In the genomic region with DNA sequence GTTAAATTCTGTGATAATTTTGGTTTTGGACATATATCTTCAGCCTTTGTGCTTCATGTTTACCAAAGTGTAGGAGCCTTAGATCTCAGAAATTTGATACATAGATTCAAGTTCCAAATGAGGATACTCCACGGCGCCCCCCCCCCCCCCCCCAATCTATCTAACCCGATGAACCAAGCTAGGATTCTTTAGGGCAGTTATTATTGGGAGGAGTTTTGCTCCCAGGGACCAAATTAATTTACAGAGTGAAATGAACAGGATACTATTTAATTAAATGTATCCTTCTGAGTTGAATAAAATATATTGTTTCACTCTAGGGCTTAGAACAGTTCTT, we compare ENCODE assay signal across 9 cellular contexts. TPM values are rescaled to one million over a fixed set of nuclear protein-coding genes. Genes with fewer than 3 reads are reported as not detected.
DNase-seq lines count a peak whose midpoint lies in the region; ATAC-seq, FAIRE-seq and TF ChIP-seq lines count a peak whose summit lies in the region.
"Had no signal": no experiment of that assay in that cellular context is flagged by ENCODE, and none has a peak within 500 bp of the region (broad histone marks: within the 10 kb centered on the region; RNA-seq: fewer than 3 reads in every experiment).

No MANE protein-coding gene starts in this region.

- peak overlapping the region; percentile 84 for H3K4me3 ChIP-seq in HUES6 (ENCODE audit: low read depth, low read length)
- peak overlapping the region; percentile 30 for H3K4me3 ChIP-seq in K562
- no peak overlapping the region for H3K4me3 ChIP-seq in aorta (ENCODE audit: low read length in 2 of 2)

- H3K4me3 Mint-ChIP-seq in CD14-positive monocyte (no peak overlapping the region), natural killer cell (peak overlapping the region; percentile 85)

- TF ChIP-seq EP300 in K562 (IDR thresholded peaks at IDR 0.05; ENCODE audit: low read length), result no peak

- peaks cover 55% of the 10 kb centered on the region for H3K4me1 Mint-ChIP-seq in CD14-positive monocyte
- H3K4me1 Mint-ChIP-seq in natural killer cell, result peaks cover 55 to 69% of the 10 kb centered on the region in 2 donors

- no CpG with 5 or more reads among the region's 3 CpGs for WGBS in K562 (ENCODE audit: insufficient coverage, low coverage, missing lambda C conversion rate)
- 57 to 61% methylated on average over 3 of the region's 3 CpGs for WGBS in aorta, 2 donors

- TF ChIP-seq POLR2A in K562 (conservative IDR thresholded peaks at IDR 0.05), result no peak

- H3K36me3 Mint-ChIP-seq in CD14-positive monocyte (no peaks in the 10 kb centered on the region), natural killer cell (no peaks in the 10 kb centered on the region)

- H2AFZ ChIP-seq in K562 (ENCODE audit: low read depth, low read length), result no peak overlapping the region

- H3K4me1 ChIP-seq in HUES6 (ENCODE audit: control insufficient read depth, insufficient read depth, low read length), result peaks cover 25% of the 10 kb centered on the region
- H3K4me1 ChIP-seq in K562 (replicated peaks in 1 of 2; ENCODE audit: control insufficient read depth in 2 of 2, insufficient read depth in 2 of 2, low read length in 2 of 2), result peaks cover 7 to 14% of the 10 kb centered on the region in 2 experiments; a peak in 4 of 5 replicates
- H3K4me1 ChIP-seq in aorta (ENCODE audit: control insufficient read depth in 1 of 2, insufficient read depth in 2 of 2, low read length in 2 of 2), result peaks cover 0 to 2% of the 10 kb centered on the region in 2 donors

- H3K36me3 ChIP-seq in HUES6 (ENCODE audit: control insufficient read depth, insufficient read depth, low read length) (no peaks in the 10 kb centered on the region), K562 (ENCODE audit: control insufficient read depth, insufficient read depth, low read length) (no peaks in the 10 kb centered on the region), aorta (ENCODE audit: control insufficient read depth in 1 of 2, insufficient read depth in 2 of 2, low read length in 1 of 2) (no peaks in the 10 kb centered on the region)

- 0 out of 2 replicates have a peak, but pooled peaks cover 4% of the 10 kb centered on the region for H4K20me1 ChIP-seq in K562 (replicated peaks; ENCODE audit: control insufficient read depth, insufficient read depth, low read length)

- no TSS peak for BruUV-seq in K562 (replicated peaks; lab: Mats Ljungman, UMichigan)

- ATAC-seq in K562 (no peak), natural killer cell (no peak), GM19328 (IDR thresholded peaks at IDR 0.05; ENCODE audit: unreplicated experiment) (no peak), aorta (ENCODE audit: low FRiP score) (no peak)

- in situ Hi-C loops in K562 (cut with MboI), result no loop called here

- no peak overlapping the region for H3K27ac ChIP-seq in HUES6 (ENCODE audit: low read depth, low read length)
- peak overlapping the region; percentile 45 for H3K27ac ChIP-seq in K562 (ENCODE audit: extremely low read depth, low read depth, low read length)
- no peak overlapping the region for H3K27ac ChIP-seq in aorta (ENCODE audit: low read depth in 1 of 2, low read length in 2 of 2)

- H3K4me2 ChIP-seq in K562 (ENCODE audit: insufficient read depth, low read length), result peak overlapping the region; percentile 77; the same call in 1 of the 2 replicates

- H3K9me3 ChIP-seq in HUES6 (ENCODE audit: control insufficient read depth, insufficient read depth, low read depth, low read length) (no peaks in the 10 kb centered on the region), K562 (replicated peaks; ENCODE audit: control insufficient read depth, insufficient read depth, low read depth, low read length) (no peaks in the 10 kb centered on the region), aorta (ENCODE audit: control insufficient read depth, low read length) (no peaks in the 10 kb centered on the region)

- no peaks in the 10 kb centered on the region for H3K27me3 Mint-ChIP-seq in CD14-positive monocyte (ENCODE audit: low read depth in 3 of 3)
- no peaks in the 10 kb centered on the region for H3K27me3 Mint-ChIP-seq in natural killer cell (ENCODE audit: low read depth in 2 of 2)

- no peak for TF ChIP-seq RAD21 in K562 (CRISPR knock-in tag; conservative IDR thresholded peaks at IDR 0.05 in 1 of 2, IDR thresholded peaks at IDR 0.05 in 1 of 2)

- intact Hi-C loops in CD14-positive monocyte (cut with micrococcal nuclease), result loop anchor here in 1 of 2 donors (5.0 kb wide), 1 partner anchor 1351 kb away; the partner anchor contains the start of gene HSPA13
- intact Hi-C loops in K562 (cut with micrococcal nuclease), result loop anchor here (10.0 kb wide), 1 partner anchor 978 kb away; no protein-coding TSS in a partner anchor
- intact Hi-C loops in natural killer cell (cut with micrococcal nuclease), result loop anchor here (2.0 to 10.0 kb wide), 7 partner anchors 34 to 1351 kb away; partner anchors contain the start of genes HSPA13 and NRIP1
- intact Hi-C loops in aorta (cut with DNase I), result loop anchor here in 1 of 2 donors (10.0 kb wide), 1 partner anchor 102 kb away; no protein-coding TSS in a partner anchor

- H3K79me2 ChIP-seq in K562 (ENCODE audit: control insufficient read depth, insufficient read depth, low read length), result peaks cover 77% of the 10 kb centered on the region

- TF ChIP-seq CTCF in CD14-positive monocyte (IDR thresholded peaks at IDR 0.05) (no peak), K562 (IDR thresholded peaks at IDR 0.05 in 2 of 3, conservative IDR thresholded peaks at IDR 0.05 in 1 of 3; ENCODE audit: insufficient read depth in 2 of 3, low read depth in 1 of 3, low read length in 3 of 3) (no peak), natural killer cell (IDR thresholded peaks at IDR 0.05) (no peak)

- H3K27me3 ChIP-seq in HUES6 (ENCODE audit: control insufficient read depth, insufficient read depth, low read length) (0 out of 2 replicates have a peak, but pooled peaks cover 4% of the 10 kb centered on the region), K562 (ENCODE audit: control insufficient read depth in 2 of 2, insufficient read depth in 2 of 2, low read length in 2 of 2) (no peaks in the 10 kb centered on the region), aorta (ENCODE audit: control insufficient read depth in 1 of 2, insufficient read depth in 2 of 2, low read length in 1 of 2) (no peaks in the 10 kb centered on the region)

- H3K9ac ChIP-seq in HUES6 (ENCODE audit: low read length) (no peak overlapping the region), K562 (ENCODE audit: insufficient read depth in 1 of 2, low read depth in 2 of 2, low read length in 2 of 2) (peak overlapping the region in 1 of 2 experiments; percentile 92; a peak in 1 of 4 replicates)

- H3K27ac Mint-ChIP-seq in CD14-positive monocyte (peak overlapping the region in 4 of 7 donors; percentile 54 to 81 (median 62)), natural killer cell (peak overlapping the region; percentile 91 to 93)

- no peak for DNase-seq in CD14-positive monocyte (ENCODE audit: low spot score)
- DNase-seq in K562 (ENCODE audit: extremely low read depth in 1 of 4, low spot score in 3 of 4), result peak in 1 of 4 experiments; percentile 20
- no peak for DNase-seq in natural killer cell
- no peak for DNase-seq in NCI-H146 (lab: John Stamatoyannopoulos, UW)
- DNase-seq in NCI-H1417 treated with DMSO at 0.1 percent for 48 hours (lab: John Stamatoyannopoulos, UW), result no peak
- DNase-seq in aorta, result no peak
- DNase-seq: stimulated activated CD4-positive, alpha-beta T cell treated with anti-CD3 and anti-CD28 coated beads, Interleukin-4, amount 100 ng/mL, for 1 hour had no signal

- no peaks in the 10 kb centered on the region for H3K9me1 ChIP-seq in K562 (ENCODE audit: control insufficient read depth, insufficient read depth, low read length)

- FAIRE-seq in K562 (lab: Jason Lieb, UNC), result no peak

- no peaks in the 10 kb centered on the region for H3K9me3 Mint-ChIP-seq in CD14-positive monocyte
- no peaks in the 10 kb centered on the region for H3K9me3 Mint-ChIP-seq in natural killer cell

- CTCF ChIA-PET in K562 (lab: Yijun Ruan, JAX; ENCODE audit: low intra/inter-chr PET ratio), result no interaction called here

- POLR2A ChIA-PET in K562 (lab: Yijun Ruan, JAX), result interaction anchor here (1.7 kb wide), 1 partner anchor 10 kb away, joined by 6 read pairs; no protein-coding TSS in a partner anchor

TF ChIP-seq in K562, 482 proteins besides CTCF, POLR2A, EP300 and RAD21 (continues in another document):
- TF ChIP-seq KDM4B (IDR thresholded peaks at IDR 0.05; ENCODE audit: borderline replicate concordance in 2 of 2, low read depth in 1 of 2) (no peak), STAT5A (IDR thresholded peaks at IDR 0.05; ENCODE audit: borderline replicate concordance, low read length) (no peak), KAT2B (IDR thresholded peaks at IDR 0.05; ENCODE audit: low read depth, low read length) (no peak)

RNA-seq across cellular contexts. Expression of gene USP25, which starts 3.2 kb away (rescaled TPM):
- polyA plus RNA-seq in CD14-positive monocyte (1 to 10 TPM; 7.2 to 9.6 TPM), K562 (2011; rRNA removed) (18.5 and 27.7 TPM in 2 replicates), K562 (2014; fragmentation: Illumina TruSeq; extraction: Trizol) (30.4 and 33.8 TPM in 2 replicates), K562 (2014; fragmentation: Nextera tagmentation; extraction: Ambion mirVana) (1 to 10 TPM; 7.8 to 8.0 TPM), K562 (2014; rRNA removed) (16.4 and 23.7 TPM in 2 replicates), aorta (10 to 100 TPM in 1 of 2 donors, 1 to 10 TPM in 1; 9.3 to 11.5 TPM)
- total RNA-seq in K562 (2011; cell fraction: chromatin; rRNA removed; ENCODE audit: low replicate concordance), result 27.5 and 92.2 TPM in 2 replicates
- total RNA-seq in K562 (2011; cell fraction: nucleolus; rRNA removed), result 14.8 and 22.9 TPM in 2 replicates
- 34.8 and 45.6 TPM in 2 replicates for total RNA-seq in K562 (2011; cell fraction: nucleoplasm; rRNA removed)
- total RNA-seq in K562 (2014; rRNA removed) (26.4 and 31.4 TPM in 2 replicates), K562 (2014; rRNA removed; fragmentation: Illumina TruSeq; extraction: Trizol) (44.9 and 49.0 TPM in 2 replicates), K562 (2015; rRNA removed; fragmentation: Illumina TruSeq; extraction: Trizol) (36.4 and 42.4 TPM in 2 replicates), K562 (2021) (36.5 and 42.1 TPM in 2 replicates), natural killer cell (10 to 100 TPM; 67.0 to 95.4 (median 76.4) TPM), aorta (10 to 100 TPM; 39.4 to 54.2 TPM)
- 7.7 and 11.9 TPM in 2 replicates for polyA plus RNA-seq in K562 (2011; cell fraction: cytosol; rRNA removed)
- polyA plus RNA-seq in K562 (2011; cell fraction: nucleus; rRNA removed), result 17.4 and 26.8 TPM in 2 replicates
- polyA plus RNA-seq in K562 (2012), result 16.4 and 19.6 TPM in 2 replicates
- polyA minus RNA-seq in K562 (2011; rRNA and poly(A)+ RNA removed), result 135 TPM in 2 replicates
- 21.7 and 28.6 TPM in 2 replicates for polyA minus RNA-seq in K562 (2011; cell fraction: cytosol; rRNA and poly(A)+ RNA removed)
- 61.0 and 114 TPM in 2 replicates for polyA minus RNA-seq in K562 (2011; cell fraction: nucleus; rRNA and poly(A)+ RNA removed)

Comparison
In these comparisons a context has a peak if more than half of its experiments do, and no peak if none do; other contexts are left out.
1. H3K4me3 ChIP-seq: peak in HUES6 (single experiment) and K562 (single experiment); none in aorta (0 of 2).